16 cellular contexts compared by ENCODE assay signal in genomic region chr5:89095341-89095740, GRCh38.
DNase-seq lines count a peak whose midpoint lies in the region; ATAC-seq, FAIRE-seq and TF ChIP-seq lines count a peak whose summit lies in the region.
"Had no signal": no experiment of that assay in that cellular context is flagged by ENCODE, and none has a peak within 500 bp of the region (broad histone marks: within the 10 kb centered on the region; RNA-seq: fewer than 3 reads in every experiment).

No MANE protein-coding gene starts in this region.

- peaks cover 12% of the 10 kb centered on the region for H3K4me1 ChIP-seq in GM12878 (ENCODE audit: control insufficient read depth, insufficient read depth, low read length)
- H3K4me1 ChIP-seq in gastrocnemius medialis, result no peaks in the 10 kb centered on the region
- no peaks in the 10 kb centered on the region for H3K4me1 ChIP-seq in adrenal gland (replicated peaks in 1 of 2)
- H3K4me1 ChIP-seq in GM23248 (ENCODE audit: insufficient read depth), result peaks cover 1% of the 10 kb centered on the region
- H3K4me1 ChIP-seq: BLaER1 treated with 17β-estradiol and CSF1 and Interleukin-3, amounts not matched to agents 10 nM and 100 nM had no signal

- intact Hi-C loops in GM12878 (cut with micrococcal nuclease; ENCODE audit: unreplicated experiment) (no loop called here), gastrocnemius medialis (cut with DNase I; ENCODE audit: low total_unique reads) (loop anchor here (10.0 kb wide), 1 partner anchor 179 kb away; no protein-coding TSS in a partner anchor), adrenal gland (cut with DNase I) (no loop called here)

- in situ Hi-C loops in GM12878 (cut with MboI), result no loop called here
- in situ Hi-C loops in gastrocnemius medialis (cut with MboI; ENCODE audit: low sequenced_read_pairs in 4 of 4), result loop anchor here in 1 of 4 donors (25.0 kb wide), 1 partner anchor 383 kb away; no protein-coding TSS in a partner anchor
- in situ Hi-C loops in GM23248 (cut with MboI), result no loop called here

- TF ChIP-seq RAD21 in GM12878 (IDR thresholded peaks at IDR 0.05; ENCODE audit: insufficient read depth, low read depth, low read length), result no peak

- TF ChIP-seq EP300 in GM12878 (IDR thresholded peaks at IDR 0.05; ENCODE audit: borderline replicate concordance in 1 of 2, control insufficient read depth in 1 of 2, low read depth in 2 of 2, low read length in 2 of 2), result no peak

- RAD21 ChIA-PET in GM12878 (lab: Charles Lee; ENCODE audit: unreplicated experiment), result interaction anchor here (0.9 to 5.0 kb wide), 7 partner anchors 8 to 266 kb away, joined by 3 to 52 read pairs (median 8); no protein-coding TSS in a partner anchor

- H4K20me1 ChIP-seq in GM12878 (ENCODE audit: control insufficient read depth, insufficient read depth) (no peaks in the 10 kb centered on the region), GM23248 (ENCODE audit: insufficient read depth) (no peaks in the 10 kb centered on the region)
- H4K20me1 ChIP-seq: BLaER1 treated with 17β-estradiol and CSF1 and Interleukin-3, amounts not matched to agents 10 nM and 100 nM had no signal

- DNase-seq in GM12865 (ENCODE audit: low read depth) (peak; percentile 20), GM19239 (ENCODE audit: insufficient read length, low spot score) (no peak), GM12878 (ENCODE audit: low read depth, low spot score) (peak; percentile 50), gastrocnemius medialis (no peak), T-helper 1 cell (no peak), adrenal gland (no peak), GM23248 (no peak)
- DNase-seq: 8988T; Calu3; CD8-positive, alpha-beta T cell; DMS79 treated with DMSO at 0.1 percent for 48 hours; GF-D8 had no signal

- no peak for TF ChIP-seq CTCF in GM12865 (IDR thresholded peaks at IDR 0.05; ENCODE audit: insufficient read depth, low read depth, low read length, missing control alignments)
- TF ChIP-seq CTCF in GM12878 (IDR thresholded peaks at IDR 0.05 in 2 of 3, conservative IDR thresholded peaks at IDR 0.05 in 1 of 3; ENCODE audit: control insufficient read depth in 2 of 3, extremely low read depth in 1 of 3, insufficient read depth in 1 of 3, low read depth in 3 of 3, low read length in 3 of 3), result no peak
- TF ChIP-seq CTCF in gastrocnemius medialis (IDR thresholded peaks at IDR 0.05 in 4 of 5, conservative IDR thresholded peaks at IDR 0.05 in 1 of 5), result no peak
- TF ChIP-seq CTCF in adrenal gland (IDR thresholded peaks at IDR 0.05), result no peak

- H3K9me3 ChIP-seq in GM12878 (replicated peaks; ENCODE audit: control insufficient read depth, insufficient read depth, low read length) (peaks cover 5% of the 10 kb centered on the region; the same call in 2 of the 3 replicates), gastrocnemius medialis (no peaks in the 10 kb centered on the region), adrenal gland (replicated peaks in 1 of 3) (no peaks in the 10 kb centered on the region), GM23248 (ENCODE audit: low read depth) (no peaks in the 10 kb centered on the region)
- H3K9me3 ChIP-seq: HAP-1 had no signal

- CTCF ChIA-PET in GM12878 (lab: Yijun Ruan, JAX), result interaction anchor here (0.9 to 3.0 kb wide), 4 partner anchors 12 to 367 kb away, joined by 3 to 21 read pairs (median 10); no protein-coding TSS in a partner anchor

- no peaks in the 10 kb centered on the region for H3K27me3 ChIP-seq in GM12878 (replicated peaks in 1 of 2; ENCODE audit: control insufficient read depth in 2 of 2, insufficient read depth in 2 of 2, low read length in 1 of 2)
- no peaks in the 10 kb centered on the region for H3K27me3 ChIP-seq in gastrocnemius medialis
- no peaks in the 10 kb centered on the region for H3K27me3 ChIP-seq in adrenal gland
- no peaks in the 10 kb centered on the region for H3K27me3 ChIP-seq in GM23248 (replicated peaks; ENCODE audit: insufficient read depth)
- H3K27me3 ChIP-seq: BLaER1 treated with 17β-estradiol and CSF1 and Interleukin-3, amounts not matched to agents 10 nM and 100 nM had no signal

- H3K9me2 ChIP-seq in GM23248 (ENCODE audit: insufficient read depth), result no peaks in the 10 kb centered on the region

- H3K36me3 ChIP-seq in GM12878 (ENCODE audit: control insufficient read depth in 2 of 2, insufficient read depth in 2 of 2, low read length in 1 of 2) (no peaks in the 10 kb centered on the region), gastrocnemius medialis (no peaks in the 10 kb centered on the region), adrenal gland (replicated peaks in 1 of 2) (no peaks in the 10 kb centered on the region), GM23248 (ENCODE audit: low read depth) (no peaks in the 10 kb centered on the region)
- H3K36me3 ChIP-seq: BLaER1 treated with 17β-estradiol and CSF1 and Interleukin-3, amounts not matched to agents 10 nM and 100 nM; HAP-1 had no signal

- 100% methylated on average over 2 of the region's 2 CpGs for WGBS in GM12878 (ENCODE audit: insufficient coverage, insufficient replicate concordance, low lambda C conversion rate, missing lambda C conversion rate)
- 87 to 97% (median 96%) methylated on average over 2 of the region's 2 CpGs for WGBS in adrenal gland, 4 donors
- whole genome bisulfite sequencing in GM23248 (ENCODE audit: low coverage in 1 of 2, low lambda C conversion rate in 2 of 2, missing lambda C conversion rate in 2 of 2), 2 experiments, result 95 to 98% methylated on average over 2 of the region's 2 CpGs

- POLR2A ChIA-PET in GM12878 (lab: Charles Lee), result interaction anchor here (0.6 to 0.8 kb wide), 4 partner anchors 11 to 348 kb away, joined by 3 to 4 read pairs (median 3); no protein-coding TSS in a partner anchor

- H3K9ac ChIP-seq in GM12878 (ENCODE audit: control insufficient read depth, insufficient read depth, low read length), result no peak overlapping the region
- H3K9ac ChIP-seq in GM23248, result no peak overlapping the region
- H3K9ac ChIP-seq: BLaER1 treated with 17β-estradiol and CSF1 and Interleukin-3, amounts not matched to agents 10 nM and 100 nM had no signal

- H3K79me2 ChIP-seq in GM12878 (ENCODE audit: control insufficient read depth, insufficient read depth, low read length), result no peaks in the 10 kb centered on the region
- H3K79me2 ChIP-seq in GM23248 (ENCODE audit: insufficient read depth), result no peaks in the 10 kb centered on the region

- H3K4me3 ChIP-seq in GM12865 (ENCODE audit: low read depth, low read length) (no peak overlapping the region), GM12878 (no peak overlapping the region), gastrocnemius medialis (no peak overlapping the region), adrenal gland (no peak overlapping the region), GM23248 (no peak overlapping the region)
- H3K4me3 ChIP-seq: BLaER1 treated with 17β-estradiol and CSF1 and Interleukin-3, amounts not matched to agents 10 nM and 100 nM; HAP-1 had no signal

- SMC1A ChIA-PET in GM12878 (lab: Charles Lee; ENCODE audit: uncharacterized antibody, unreplicated experiment), result interaction anchor here (1.1 to 8.0 kb wide), 11 partner anchors 10 to 365 kb away, joined by 3 to 69 read pairs (median 4); no protein-coding TSS in a partner anchor

- H3F3A ChIP-seq in GM23248 (ENCODE audit: insufficient read depth), result no peaks in the 10 kb centered on the region

- H2AFZ ChIP-seq in GM12878 (ENCODE audit: control insufficient read depth, low read depth, low read length) (no peak overlapping the region), GM23248 (no peak overlapping the region)

- FAIRE-seq in GM19239 (lab: Jason Lieb, UNC) (peak; percentile 78), GM12878 (lab: Jason Lieb, UNC) (no peak)
- FAIRE-seq: GM12891, HepG2 had no signal

- BruUV-seq in GM12878 (replicated peaks; lab: Mats Ljungman, UMichigan), result no TSS peak

- peak; percentile 56 for ATAC-seq in GM12878
- no peak for ATAC-seq in gastrocnemius medialis
- ATAC-seq: CD8-positive, alpha-beta T cell; HepG2 had no signal

- H3K27ac ChIP-seq in GM12878 (ENCODE audit: control insufficient read depth, insufficient read depth), result no peak overlapping the region
- H3K27ac ChIP-seq in gastrocnemius medialis, result no peak overlapping the region
- H3K27ac ChIP-seq in adrenal gland, result no peak overlapping the region
- H3K27ac ChIP-seq in GM23248, result no peak overlapping the region
- H3K27ac ChIP-seq: BLaER1 treated with 17β-estradiol and CSF1 and Interleukin-3, amounts not matched to agents 10 nM and 100 nM had no signal

- TF ChIP-seq POLR2A in GM12878 (IDR thresholded peaks at IDR 0.05; ENCODE audit: low read depth, low read length) (no peak), gastrocnemius medialis (IDR thresholded peaks at IDR 0.05) (no peak), adrenal gland (IDR thresholded peaks at IDR 0.05) (no peak)

- H3K4me2 ChIP-seq in GM12878 (ENCODE audit: control insufficient read depth, insufficient read depth), result no peak overlapping the region
- no peak overlapping the region for H3K4me2 ChIP-seq in GM23248 (ENCODE audit: unreplicated experiment)
- H3K4me2 ChIP-seq: BLaER1 treated with 17β-estradiol and CSF1 and Interleukin-3, amounts not matched to agents 10 nM and 100 nM had no signal

TF ChIP-seq in GM12878, 131 proteins besides CTCF, POLR2A, EP300 and RAD21:
- 0 out of 4 replicates have a peak, but pooled peaks of 1 of the 2 experiments have one; percentile 20 for TF ChIP-seq IKZF2 (IDR thresholded peaks at IDR 0.05)
- peak; percentile 40; the same call in 1 of the 2 replicates for TF ChIP-seq RUNX3 (IDR thresholded peaks at IDR 0.05; ENCODE audit: low read length)
- peak; percentile 38; the same call in 1 of the 2 replicates for TF ChIP-seq MTA2 (IDR thresholded peaks at IDR 0.05; ENCODE audit: low read depth)
- TF ChIP-seq MEF2A (IDR thresholded peaks at IDR 0.05; ENCODE audit: insufficient read depth, low read depth, low read length), result no peak

Comparison
In these comparisons a context has a peak if more than half of its experiments do, and no peak if none do; other contexts are left out.
1. DNase-seq: peak in GM12865 (single experiment) and GM12878 (single experiment); none in GM19239 (single experiment), gastrocnemius medialis (0 of 2), T-helper 1 cell (0 of 5), adrenal gland (0 of 7) and GM23248 (single experiment).